In genomic region chr11:55854704-55855103, GRCh38 we compare ENCODE assay signal across 28 cellular contexts. TPM values are rescaled to one million over a fixed set of nuclear protein-coding genes. Genes with fewer than 3 reads are reported as not detected.
DNase-seq lines count a peak whose midpoint lies in the region; ATAC-seq and TF ChIP-seq lines count a peak whose summit lies in the region.
"Had no signal": no experiment of that assay in that cellular context is flagged by ENCODE, and none has a peak within 500 bp of the region (broad histone marks: within the 10 kb centered on the region; RNA-seq: fewer than 3 reads in every experiment).

No MANE protein-coding gene starts in this region.

- H3K9me2 ChIP-seq in MM.1S (replicated peaks; ENCODE audit: insufficient read depth, low read length), result no peaks in the 10 kb centered on the region

- no peaks in the 10 kb centered on the region for H3K9me3 ChIP-seq in MM.1S (replicated peaks; ENCODE audit: insufficient read depth, low read length)
- no peaks in the 10 kb centered on the region for H3K9me3 ChIP-seq in A673 (ENCODE audit: low read depth, low read length, poor library complexity, severe bottlenecking)
- H3K9me3 ChIP-seq: Peyer's patch had no signal

- peak; percentile 80 for DNase-seq in MM.1S
- no peak for DNase-seq in NCI-H2171 treated with DMSO at 0.1 percent for 48 hours (lab: John Stamatoyannopoulos, UW)
- DNase-seq in hypothalamus (lab: John Stamatoyannopoulos, UW), result no peak
- DNase-seq in kidney tubule cell (ENCODE audit: low spot score), result no peak
- no peak for DNase-seq in A673 (ENCODE audit: low spot score)
- DNase-seq: 8988T, Calu3, DMS79 treated with DMSO at 0.1 percent for 48 hours, GF-D8, HCEC 1CT, Karpas-422, MV-4-11, NCI-H1105, NCI-H1436 treated with DMSO at 0.1 percent for 48 hours, NCI-H187 treated with DMSO at 0.1 percent for 48 hours, NCI-H446, NCI-H526, OCI-M1, Peyer's patch, SHP77 treated with DMSO at 0.1 percent for 48 hours, SW 1271, T-helper 9 cell had no signal

- H3K79me2 ChIP-seq in MM.1S (ENCODE audit: low read length), result no peaks in the 10 kb centered on the region

- H3K4me1 ChIP-seq in MM.1S (ENCODE audit: low read length) (peaks cover 25% of the 10 kb centered on the region), A673 (ENCODE audit: insufficient read depth, low read length, poor library complexity, severe bottlenecking) (no peaks in the 10 kb centered on the region)
- H3K4me1 ChIP-seq: Peyer's patch had no signal

- intact Hi-C loops in A673 (cut with micrococcal nuclease; ENCODE audit: unreplicated experiment), result no loop called here

- peak overlapping the region; percentile 19; the same call in 1 of the 2 replicates for H3K4me2 ChIP-seq in MM.1S (ENCODE audit: low read depth, low read length)

- H3K36me3 ChIP-seq in MM.1S (replicated peaks; ENCODE audit: insufficient read depth, low read length) (no peaks in the 10 kb centered on the region), A673 (ENCODE audit: insufficient read depth, low read length, poor library complexity, severe bottlenecking) (no peaks in the 10 kb centered on the region)
- H3K36me3 ChIP-seq: Peyer's patch had no signal

- TF ChIP-seq CTCF in MM.1S (IDR thresholded peaks at IDR 0.05; ENCODE audit: low read length), result no peak
- TF ChIP-seq CTCF in A673 (conservative IDR thresholded peaks at IDR 0.05; ENCODE audit: low read depth, low read length), result no peak

- H3K27ac ChIP-seq in MM.1S (ENCODE audit: low read length) (peak overlapping the region; percentile 57), A673 (ENCODE audit: low read depth, low read length, poor library complexity, severe bottlenecking) (no peak overlapping the region)
- H3K27ac ChIP-seq: Peyer's patch, SK-N-MC had no signal

- POLR2A ChIA-PET in A673 (lab: Charles Lee; ENCODE audit: low non-redundant PET), result no interaction called here

- CTCF ChIA-PET in A673 (lab: Charles Lee), result no interaction called here

- BruUV-seq in A673 (replicated peaks; lab: Mats Ljungman, UMichigan), result no TSS peak

- no peak overlapping the region for H3K4me3 ChIP-seq in MM.1S (ENCODE audit: low read length)
- no peak overlapping the region for H3K4me3 ChIP-seq in A673 (ENCODE audit: low read depth, low read length, poor library complexity, severe bottlenecking)
- H3K4me3 ChIP-seq: Peyer's patch, SK-N-MC had no signal

- no peak overlapping the region for H2AFZ ChIP-seq in MM.1S (ENCODE audit: low read length)

- no peak overlapping the region for H3K9ac ChIP-seq in MM.1S (ENCODE audit: low read length)

- no peaks in the 10 kb centered on the region for H4K20me1 ChIP-seq in MM.1S (ENCODE audit: insufficient read depth, low read length)

- ATAC-seq in GM18502 (IDR thresholded peaks at IDR 0.05; ENCODE audit: poor library complexity, unreplicated experiment) (peak; percentile 65), GM19463 (IDR thresholded peaks at IDR 0.05; ENCODE audit: unreplicated experiment) (peak; percentile 70), HG03342 (IDR thresholded peaks at IDR 0.05; ENCODE audit: unreplicated experiment) (peak; percentile 66)

- H3F3A ChIP-seq in MM.1S (ENCODE audit: insufficient read depth, low read length), result no peaks in the 10 kb centered on the region

- H3K27me3 ChIP-seq in MM.1S (replicated peaks; ENCODE audit: insufficient read depth, low read length) (no peaks in the 10 kb centered on the region), A673 (replicated peaks; ENCODE audit: insufficient read depth, low read depth, low read length, poor library complexity) (no peaks in the 10 kb centered on the region)
- H3K27me3 ChIP-seq: Peyer's patch had no signal

RNA-seq across cellular contexts. Expression of gene OR5D16, which starts 16.2 kb away (rescaled TPM):
- total RNA-seq in A673 (2021), result not detected in 2 replicates
- total RNA-seq: Calu3, H1, HT-29, Peyer's patch had no signal

RNA-seq across cellular contexts. Expression of gene OR5L2, which starts 27.7 kb away (rescaled TPM):
- not detected in 2 replicates for total RNA-seq in A673 (2021)
- total RNA-seq: Calu3, H1, HT-29, Peyer's patch had no signal

RNA-seq across cellular contexts. Expression of gene TRIM51, which starts 28.4 kb away (rescaled TPM):
- total RNA-seq in A673 (2021), result not detected in 2 replicates
- total RNA-seq: Calu3, H1, HT-29, Peyer's patch had no signal

RNA-seq across cellular contexts. Expression of gene OR5D18, which starts 35.3 kb away (rescaled TPM):
- total RNA-seq in A673 (2021), result not detected in 2 replicates
- total RNA-seq: Calu3, H1, HT-29, Peyer's patch had no signal

RNA-seq across cellular contexts. Expression of gene OR5L1, which starts 43.5 kb away (rescaled TPM):
- not detected in 2 replicates for total RNA-seq in A673 (2021)
- total RNA-seq: Calu3, H1, HT-29, Peyer's patch had no signal
